In the genomic region with DNA sequence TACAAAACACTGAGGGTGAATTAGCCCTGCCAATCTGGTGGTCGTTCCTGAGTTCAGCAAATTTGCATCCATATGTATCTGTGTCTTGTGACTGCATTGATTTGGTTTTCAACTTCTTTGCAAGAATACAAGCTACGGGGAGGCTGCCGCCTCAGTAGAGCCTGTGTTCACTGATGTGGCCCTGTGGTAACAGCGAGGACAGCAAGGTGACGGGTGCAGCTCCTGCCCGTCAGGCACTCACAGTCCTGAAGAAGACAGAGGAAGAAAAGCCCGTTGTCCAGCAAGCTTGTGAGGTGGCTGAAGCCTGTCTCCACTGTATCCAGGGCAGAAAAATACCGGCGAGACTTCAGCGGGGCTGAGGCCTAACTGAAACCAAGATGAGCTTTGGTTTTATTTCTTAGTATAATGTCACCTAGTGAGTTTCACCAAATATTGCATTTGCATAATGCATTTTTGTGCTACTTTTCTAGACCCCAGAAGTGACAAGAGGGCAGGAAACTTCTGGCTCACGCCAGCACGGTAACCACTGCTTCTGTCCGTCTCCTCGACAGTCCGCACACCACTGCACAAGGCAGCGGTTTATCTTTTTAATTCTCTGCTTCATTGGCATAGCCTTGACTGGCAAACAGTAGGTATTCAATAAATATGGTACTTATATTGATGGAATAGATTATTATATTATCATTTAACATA, we compare ENCODE assay signal across 1 cellular context.
TF ChIP-seq lines count a peak whose summit lies in the region.

No MANE protein-coding gene starts in this region.

TF ChIP-seq in HepG2, 621 proteins besides CTCF, POLR2A, EP300 and RAD21:
- TF ChIP-seq, protein P1, sequence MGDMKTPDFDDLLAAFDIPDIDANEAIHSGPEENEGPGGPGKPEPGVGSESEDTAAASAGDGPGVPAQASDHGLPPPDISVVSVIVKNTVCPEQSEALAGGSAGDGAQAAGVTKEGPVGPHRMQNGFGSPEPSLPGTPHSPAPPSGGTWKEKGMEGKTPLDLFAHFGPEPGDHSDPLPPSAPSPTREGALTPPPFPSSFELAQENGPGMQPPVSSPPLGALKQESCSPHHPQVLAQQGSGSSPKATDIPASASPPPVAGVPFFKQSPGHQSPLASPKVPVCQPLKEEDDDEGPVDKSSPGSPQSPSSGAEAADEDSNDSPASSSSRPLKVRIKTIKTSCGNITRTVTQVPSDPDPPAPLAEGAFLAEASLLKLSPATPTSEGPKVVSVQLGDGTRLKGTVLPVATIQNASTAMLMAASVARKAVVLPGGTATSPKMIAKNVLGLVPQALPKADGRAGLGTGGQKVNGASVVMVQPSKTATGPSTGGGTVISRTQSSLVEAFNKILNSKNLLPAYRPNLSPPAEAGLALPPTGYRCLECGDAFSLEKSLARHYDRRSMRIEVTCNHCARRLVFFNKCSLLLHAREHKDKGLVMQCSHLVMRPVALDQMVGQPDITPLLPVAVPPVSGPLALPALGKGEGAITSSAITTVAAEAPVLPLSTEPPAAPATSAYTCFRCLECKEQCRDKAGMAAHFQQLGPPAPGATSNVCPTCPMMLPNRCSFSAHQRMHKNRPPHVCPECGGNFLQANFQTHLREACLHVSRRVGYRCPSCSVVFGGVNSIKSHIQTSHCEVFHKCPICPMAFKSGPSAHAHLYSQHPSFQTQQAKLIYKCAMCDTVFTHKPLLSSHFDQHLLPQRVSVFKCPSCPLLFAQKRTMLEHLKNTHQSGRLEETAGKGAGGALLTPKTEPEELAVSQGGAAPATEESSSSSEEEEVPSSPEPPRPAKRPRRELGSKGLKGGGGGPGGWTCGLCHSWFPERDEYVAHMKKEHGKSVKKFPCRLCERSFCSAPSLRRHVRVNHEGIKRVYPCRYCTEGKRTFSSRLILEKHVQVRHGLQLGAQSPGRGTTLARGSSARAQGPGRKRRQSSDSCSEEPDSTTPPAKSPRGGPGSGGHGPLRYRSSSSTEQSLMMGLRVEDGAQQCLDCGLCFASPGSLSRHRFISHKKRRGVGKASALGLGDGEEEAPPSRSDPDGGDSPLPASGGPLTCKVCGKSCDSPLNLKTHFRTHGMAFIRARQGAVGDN (CRISPR knock-in tag; IDR thresholded peaks at IDR 0.05) = no peak
- TF ChIP-seq ZNF549 (CRISPR knock-in tag; IDR thresholded peaks at IDR 0.05) = no peak
- TF ChIP-seq TOE1 (CRISPR knock-in tag; IDR thresholded peaks at IDR 0.05) = no peak
- TF ChIP-seq, protein P2, sequence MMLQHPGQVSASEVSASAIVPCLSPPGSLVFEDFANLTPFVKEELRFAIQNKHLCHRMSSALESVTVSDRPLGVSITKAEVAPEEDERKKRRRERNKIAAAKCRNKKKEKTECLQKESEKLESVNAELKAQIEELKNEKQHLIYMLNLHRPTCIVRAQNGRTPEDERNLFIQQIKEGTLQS (CRISPR knock-in tag; IDR thresholded peaks at IDR 0.05) = no peak
- TF ChIP-seq, protein P3, sequence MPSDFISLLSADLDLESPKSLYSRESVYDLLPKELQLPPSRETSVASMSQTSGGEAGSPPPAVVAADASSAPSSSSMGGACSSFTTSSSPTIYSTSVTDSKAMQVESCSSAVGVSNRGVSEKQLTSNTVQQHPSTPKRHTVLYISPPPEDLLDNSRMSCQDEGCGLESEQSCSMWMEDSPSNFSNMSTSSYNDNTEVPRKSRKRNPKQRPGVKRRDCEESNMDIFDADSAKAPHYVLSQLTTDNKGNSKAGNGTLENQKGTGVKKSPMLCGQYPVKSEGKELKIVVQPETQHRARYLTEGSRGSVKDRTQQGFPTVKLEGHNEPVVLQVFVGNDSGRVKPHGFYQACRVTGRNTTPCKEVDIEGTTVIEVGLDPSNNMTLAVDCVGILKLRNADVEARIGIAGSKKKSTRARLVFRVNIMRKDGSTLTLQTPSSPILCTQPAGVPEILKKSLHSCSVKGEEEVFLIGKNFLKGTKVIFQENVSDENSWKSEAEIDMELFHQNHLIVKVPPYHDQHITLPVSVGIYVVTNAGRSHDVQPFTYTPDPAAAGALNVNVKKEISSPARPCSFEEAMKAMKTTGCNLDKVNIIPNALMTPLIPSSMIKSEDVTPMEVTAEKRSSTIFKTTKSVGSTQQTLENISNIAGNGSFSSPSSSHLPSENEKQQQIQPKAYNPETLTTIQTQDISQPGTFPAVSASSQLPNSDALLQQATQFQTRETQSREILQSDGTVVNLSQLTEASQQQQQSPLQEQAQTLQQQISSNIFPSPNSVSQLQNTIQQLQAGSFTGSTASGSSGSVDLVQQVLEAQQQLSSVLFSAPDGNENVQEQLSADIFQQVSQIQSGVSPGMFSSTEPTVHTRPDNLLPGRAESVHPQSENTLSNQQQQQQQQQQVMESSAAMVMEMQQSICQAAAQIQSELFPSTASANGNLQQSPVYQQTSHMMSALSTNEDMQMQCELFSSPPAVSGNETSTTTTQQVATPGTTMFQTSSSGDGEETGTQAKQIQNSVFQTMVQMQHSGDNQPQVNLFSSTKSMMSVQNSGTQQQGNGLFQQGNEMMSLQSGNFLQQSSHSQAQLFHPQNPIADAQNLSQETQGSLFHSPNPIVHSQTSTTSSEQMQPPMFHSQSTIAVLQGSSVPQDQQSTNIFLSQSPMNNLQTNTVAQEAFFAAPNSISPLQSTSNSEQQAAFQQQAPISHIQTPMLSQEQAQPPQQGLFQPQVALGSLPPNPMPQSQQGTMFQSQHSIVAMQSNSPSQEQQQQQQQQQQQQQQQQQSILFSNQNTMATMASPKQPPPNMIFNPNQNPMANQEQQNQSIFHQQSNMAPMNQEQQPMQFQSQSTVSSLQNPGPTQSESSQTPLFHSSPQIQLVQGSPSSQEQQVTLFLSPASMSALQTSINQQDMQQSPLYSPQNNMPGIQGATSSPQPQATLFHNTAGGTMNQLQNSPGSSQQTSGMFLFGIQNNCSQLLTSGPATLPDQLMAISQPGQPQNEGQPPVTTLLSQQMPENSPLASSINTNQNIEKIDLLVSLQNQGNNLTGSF (CRISPR knock-in tag; IDR thresholded peaks at IDR 0.05) = no peak
- no peak for TF ChIP-seq NPAS2 (CRISPR knock-in tag; IDR thresholded peaks at IDR 0.05; ENCODE audit: borderline replicate concordance)
- no peak for TF ChIP-seq ATAD3A (CRISPR knock-in tag; IDR thresholded peaks at IDR 0.05)
- TF ChIP-seq SKI (IDR thresholded peaks at IDR 0.05; ENCODE audit: partially characterized antibody) = no peak
- TF ChIP-seq, protein P4, sequence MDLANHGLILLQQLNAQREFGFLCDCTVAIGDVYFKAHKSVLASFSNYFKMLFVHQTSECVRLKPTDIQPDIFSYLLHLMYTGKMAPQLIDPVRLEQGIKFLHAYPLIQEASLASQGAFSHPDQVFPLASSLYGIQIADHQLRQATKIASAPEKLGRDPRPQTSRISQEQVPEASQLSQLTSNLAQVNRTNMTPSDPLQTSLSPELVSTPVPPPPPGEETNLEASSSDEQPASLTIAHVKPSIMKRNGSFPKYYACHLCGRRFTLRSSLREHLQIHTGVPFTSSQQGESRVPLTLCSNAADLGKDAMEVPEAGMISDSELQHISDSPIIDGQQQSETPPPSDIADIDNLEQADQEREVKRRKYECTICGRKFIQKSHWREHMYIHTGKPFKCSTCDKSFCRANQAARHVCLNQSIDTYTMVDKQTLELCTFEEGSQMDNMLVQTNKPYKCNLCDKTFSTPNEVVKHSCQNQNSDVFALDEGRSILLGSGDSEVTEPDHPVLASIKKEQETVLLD (CRISPR knock-in tag; IDR thresholded peaks at IDR 0.05; ENCODE audit: low read depth) = no peak
- no peak for TF ChIP-seq ZKSCAN8 (CRISPR knock-in tag; IDR thresholded peaks at IDR 0.05; ENCODE audit: borderline replicate concordance)
- no peak for TF ChIP-seq ZNF703 (CRISPR knock-in tag; IDR thresholded peaks at IDR 0.05; ENCODE audit: borderline replicate concordance)
- TF ChIP-seq ZNF768 (CRISPR knock-in tag; IDR thresholded peaks at IDR 0.05) = no peak
- no peak for TF ChIP-seq HMG20A (CRISPR knock-in tag; IDR thresholded peaks at IDR 0.05; ENCODE audit: borderline replicate concordance)
- TF ChIP-seq NFIB (CRISPR knock-in tag; IDR thresholded peaks at IDR 0.05; ENCODE audit: borderline replicate concordance) = no peak
- TF ChIP-seq, protein P5, sequence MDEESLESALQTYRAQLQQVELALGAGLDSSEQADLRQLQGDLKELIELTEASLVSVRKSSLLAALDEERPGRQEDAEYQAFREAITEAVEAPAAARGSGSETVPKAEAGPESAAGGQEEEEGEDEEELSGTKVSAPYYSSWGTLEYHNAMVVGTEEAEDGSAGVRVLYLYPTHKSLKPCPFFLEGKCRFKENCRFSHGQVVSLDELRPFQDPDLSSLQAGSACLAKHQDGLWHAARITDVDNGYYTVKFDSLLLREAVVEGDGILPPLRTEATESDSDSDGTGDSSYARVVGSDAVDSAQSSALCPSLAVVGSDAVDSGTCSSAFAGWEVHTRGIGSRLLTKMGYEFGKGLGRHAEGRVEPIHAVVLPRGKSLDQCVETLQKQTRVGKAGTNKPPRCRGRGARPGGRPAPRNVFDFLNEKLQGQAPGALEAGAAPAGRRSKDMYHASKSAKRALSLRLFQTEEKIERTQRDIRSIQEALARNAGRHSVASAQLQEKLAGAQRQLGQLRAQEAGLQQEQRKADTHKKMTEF (CRISPR knock-in tag; IDR thresholded peaks at IDR 0.05) = no peak
- TF ChIP-seq, protein P6, sequence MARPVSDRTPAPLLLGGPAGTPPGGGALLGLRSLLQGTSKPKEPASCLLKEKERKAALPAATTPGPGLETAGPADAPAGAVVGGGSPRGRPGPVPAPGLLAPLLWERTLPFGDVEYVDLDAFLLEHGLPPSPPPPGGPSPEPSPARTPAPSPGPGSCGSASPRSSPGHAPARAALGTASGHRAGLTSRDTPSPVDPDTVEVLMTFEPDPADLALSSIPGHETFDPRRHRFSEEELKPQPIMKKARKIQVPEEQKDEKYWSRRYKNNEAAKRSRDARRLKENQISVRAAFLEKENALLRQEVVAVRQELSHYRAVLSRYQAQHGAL (CRISPR knock-in tag; IDR thresholded peaks at IDR 0.05; ENCODE audit: not compliant biosample characterization) = no peak
